16 cellular contexts compared by ENCODE assay signal in the genomic region with DNA sequence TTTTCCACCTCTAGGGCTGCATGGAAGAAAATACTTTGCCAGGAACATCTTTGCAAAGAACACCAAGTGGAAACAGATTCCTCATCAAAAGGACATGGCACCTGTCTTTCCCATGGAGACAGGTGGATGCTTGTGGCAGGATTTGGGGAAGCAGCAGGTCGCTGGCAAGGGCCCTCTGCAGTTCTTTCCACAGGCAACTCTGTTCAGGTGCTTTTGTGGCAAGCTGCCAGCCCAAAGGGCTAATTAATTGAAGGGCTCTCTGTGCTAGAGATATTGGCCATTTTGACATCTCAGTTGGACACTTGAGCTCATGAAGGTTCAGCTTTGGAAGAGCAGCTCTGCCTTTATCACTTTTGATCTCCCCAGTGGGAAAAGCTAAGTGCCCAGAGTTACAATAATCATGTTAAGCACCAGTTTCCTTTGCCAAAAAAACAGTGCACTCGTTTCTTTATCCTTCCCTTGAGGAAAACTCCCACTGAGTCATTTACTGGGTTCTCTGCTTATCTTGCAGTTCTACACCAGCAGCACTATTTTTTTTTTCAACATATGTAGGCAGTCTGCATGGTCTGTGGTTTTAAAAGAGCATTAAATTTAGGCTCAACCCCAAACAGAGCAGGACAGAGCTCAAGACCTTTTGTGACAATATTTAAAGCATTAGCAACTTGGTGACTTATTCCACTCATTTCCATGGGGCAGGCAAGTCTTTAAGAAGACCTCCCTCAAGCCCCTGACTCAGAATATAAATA.
DNase-seq lines count a peak whose midpoint lies in the region; ATAC-seq and TF ChIP-seq lines count a peak whose summit lies in the region.
"Had no signal": no experiment of that assay in that cellular context is flagged by ENCODE, and none has a peak within 500 bp of the region (broad histone marks: within the 10 kb centered on the region; RNA-seq: fewer than 3 reads in every experiment).

No MANE protein-coding gene starts in this region.

- no peaks in the 10 kb centered on the region for H3K9me3 Mint-ChIP-seq in Calu3 (ENCODE audit: low read depth, unreplicated experiment)
- H3K9me3 Mint-ChIP-seq: activated T-cell treated with anti-CD3 and anti-CD28 coated beads, Interleukin-2, amount 50 U/mL, for 4 hours; natural killer cell treated with Interleukin-12 subunit alpha and Interleukin-12 subunit beta and Interleukin-15 and Interleukin-18, amount 100 ng/mL, for 72 hours had no signal

- CTCF ChIA-PET in Calu3 (lab: Charles Lee): no interaction called here

- no TSS peak for BruUV-seq in Calu3 (replicated peaks; lab: Mats Ljungman, UMichigan)

- H3K9me3 ChIP-seq in OCI-LY3 (ENCODE audit: insufficient read depth, low read length): no peaks in the 10 kb centered on the region

- H3K4me1 ChIP-seq in OCI-LY3 (ENCODE audit: low read length): no peaks in the 10 kb centered on the region

- no peaks in the 10 kb centered on the region for H3K79me2 ChIP-seq in OCI-LY3 (ENCODE audit: low read length)

- peak overlapping the region; percentile 5 for H3K4me2 ChIP-seq in OCI-LY3 (ENCODE audit: low read length)

- no peak overlapping the region for H3K4me3 Mint-ChIP-seq in Calu3 (ENCODE audit: low read depth, unreplicated experiment)
- H3K4me3 Mint-ChIP-seq: activated T-cell treated with anti-CD3 and anti-CD28 coated beads, Interleukin-2, amount 50 U/mL, for 4 hours; natural killer cell treated with Interleukin-12 subunit alpha and Interleukin-12 subunit beta and Interleukin-15 and Interleukin-18, amount 100 ng/mL, for 72 hours had no signal

- ATAC-seq in GM21825 (IDR thresholded peaks at IDR 0.05; ENCODE audit: unreplicated experiment) (no peak), HG03565 (IDR thresholded peaks at IDR 0.05; ENCODE audit: unreplicated experiment) (no peak)
- ATAC-seq: activated T-cell treated with anti-CD3 and anti-CD28 coated beads, Interleukin-2, amount 50 U/mL, for 4 hours; left lobe of liver; natural killer cell treated with Interleukin-12 subunit alpha and Interleukin-12 subunit beta and Interleukin-15 and Interleukin-18, amount 100 ng/mL, for 72 hours had no signal

- H4K20me1 ChIP-seq in OCI-LY3 (ENCODE audit: insufficient read depth, low read length): no peaks in the 10 kb centered on the region

- peaks cover 30% of the 10 kb centered on the region for H3K4me1 Mint-ChIP-seq in Calu3 (ENCODE audit: low read depth, unreplicated experiment)

- no peaks in the 10 kb centered on the region for H3K36me3 Mint-ChIP-seq in Calu3 (ENCODE audit: insufficient read depth, unreplicated experiment)
- H3K36me3 Mint-ChIP-seq: natural killer cell treated with Interleukin-12 subunit alpha and Interleukin-12 subunit beta and Interleukin-15 and Interleukin-18, amount 100 ng/mL, for 72 hours had no signal

- H3K27ac ChIP-seq in OCI-LY3 (ENCODE audit: low read length): no peak overlapping the region

- no peak overlapping the region for H3K9ac ChIP-seq in OCI-LY3 (ENCODE audit: low read length)

- DNase-seq in HS-27A (ENCODE audit: low read depth): peak; percentile 14
- peak; percentile 7 for DNase-seq in NCI-H2081 treated with DMSO at 0.1 percent for 48 hours (lab: John Stamatoyannopoulos, UW)
- DNase-seq in kidney glomerular epithelial cell (lab: John Stamatoyannopoulos, UW): peak; percentile 8
- no peak for DNase-seq in COLO829 (ENCODE audit: low spot score)
- DNase-seq in Calu3: no peak
- DNase-seq: activated CD4-positive, CD25-positive, alpha-beta regulatory T cell; activated T-cell treated with anti-CD3 and anti-CD28 coated beads, Interleukin-2, amount 50 U/mL, for 4 hours; anterior cingulate cortex; effector CD8-positive, alpha-beta T cell; NCI-H1694; SIG-M5 had no signal

- peak overlapping the region; percentile 11; the same call in 1 of the 2 replicates for H2AFZ ChIP-seq in OCI-LY3 (ENCODE audit: low read depth, low read length)

- TF ChIP-seq CTCF in OCI-LY3 (IDR thresholded peaks at IDR 0.05; ENCODE audit: low read depth, low read length) (no peak), Calu3 (IDR thresholded peaks at IDR 0.05; ENCODE audit: unreplicated experiment) (no peak)

- no peak overlapping the region for H3K27ac Mint-ChIP-seq in Calu3 (ENCODE audit: unreplicated experiment)
- H3K27ac Mint-ChIP-seq: natural killer cell treated with Interleukin-12 subunit alpha and Interleukin-12 subunit beta and Interleukin-15 and Interleukin-18, amount 100 ng/mL, for 72 hours had no signal

- no peaks in the 10 kb centered on the region for H3K36me3 ChIP-seq in OCI-LY3 (replicated peaks; ENCODE audit: low read depth, low read length)

- no peaks in the 10 kb centered on the region for H3K27me3 Mint-ChIP-seq in Calu3 (ENCODE audit: unreplicated experiment)

- H3K4me3 ChIP-seq in OCI-LY3 (ENCODE audit: low read length): 0 out of 2 replicates have a peak overlapping the region, but pooled peaks have one; percentile 8

- 0 out of 2 replicates have a peak, but pooled peaks cover 2% of the 10 kb centered on the region for H3K27me3 ChIP-seq in OCI-LY3 (ENCODE audit: low read depth, low read length)

- intact Hi-C loops in Calu3 (cut with micrococcal nuclease; ENCODE audit: unreplicated experiment): no loop called here

Comparison
In these comparisons a context has a peak if more than half of its experiments do, and no peak if none do; other contexts are left out.
1. DNase-seq: peak in HS-27A (single experiment), NCI-H2081 treated with DMSO at 0.1 percent for 48 hours (single experiment) and kidney glomerular epithelial cell (single experiment); none in COLO829 (single experiment) and Calu3 (single experiment).